ENCODE assay signal across 10 cellular contexts in genomic region chr10:44979281-44980181, GRCh38. TPM values are rescaled to one million over a fixed set of nuclear protein-coding genes. Genes with fewer than 3 reads are reported as not detected.
DNase-seq lines count a peak whose midpoint lies in the region; ATAC-seq and TF ChIP-seq lines count a peak whose summit lies in the region.
"Had no signal": no experiment of that assay in that cellular context is flagged by ENCODE, and none has a peak within 500 bp of the region (broad histone marks: within the 10 kb centered on the region; RNA-seq: fewer than 3 reads in every experiment).

No MANE protein-coding gene starts in this region.

- no peak overlapping the region for H3K4me3 ChIP-seq in CD4-positive, CD25-positive, alpha-beta regulatory T cell (ENCODE audit: low read depth, low read length)
- peak overlapping the region; percentile 90 for H3K4me3 ChIP-seq in psoas muscle

- no peaks in the 10 kb centered on the region for H3K36me3 Mint-ChIP-seq in CD4-positive, CD25-positive, alpha-beta regulatory T cell

- ATAC-seq in CD4-positive, CD25-positive, alpha-beta regulatory T cell (ENCODE audit: low read depth in 2 of 2): no peak
- ATAC-seq in left ventricle myocardium superior: no peak
- peak in 2 of 4 donors; percentile 8 to 13 for ATAC-seq in psoas muscle
- no peak for ATAC-seq in esophagus mucosa
- ATAC-seq: activated T-cell treated with anti-CD3 and anti-CD28 coated beads, Interleukin-2, amount 50 U/mL, for 72 hours had no signal

- H3K27me3 ChIP-seq in CD4-positive, CD25-positive, alpha-beta regulatory T cell (ENCODE audit: control insufficient read depth, insufficient read depth, low read length): no peaks in the 10 kb centered on the region
- H3K27me3 ChIP-seq in psoas muscle (ENCODE audit: insufficient read depth in 3 of 3, low read length in 2 of 3): no peaks in the 10 kb centered on the region

- H3K27ac Mint-ChIP-seq in CD4-positive, CD25-positive, alpha-beta regulatory T cell: peak overlapping the region in 2 of 3 donors; percentile 20 to 56
- H3K27ac Mint-ChIP-seq: activated T-cell treated with anti-CD3 and anti-CD28 coated beads, Interleukin-2, amount 50 U/mL, for 72 hours had no signal

- no peaks in the 10 kb centered on the region for H3K36me3 ChIP-seq in CD4-positive, CD25-positive, alpha-beta regulatory T cell (ENCODE audit: control insufficient read depth, insufficient read depth, low read length)
- peaks cover 0 to 8% of the 10 kb centered on the region in 2 donors for H3K36me3 ChIP-seq in psoas muscle (ENCODE audit: insufficient read depth in 1 of 2, low read depth in 1 of 2)

- TF ChIP-seq CTCF in VCaP (conservative IDR thresholded peaks at IDR 0.05) (no peak), psoas muscle (IDR thresholded peaks at IDR 0.05) (no peak)

- H3K9me3 Mint-ChIP-seq in CD4-positive, CD25-positive, alpha-beta regulatory T cell: no peaks in the 10 kb centered on the region
- H3K9me3 Mint-ChIP-seq: activated T-cell treated with anti-CD3 and anti-CD28 coated beads, Interleukin-2, amount 50 U/mL, for 72 hours; stimulated activated naive B cell treated with anti-CD40 and anti-IgM and Interleukin-4, amounts not matched to agents 10 μg/mL and 1 μg/mL and 100 μg/mL, for 72 hours had no signal

- H3K4me1 ChIP-seq in CD4-positive, CD25-positive, alpha-beta regulatory T cell (ENCODE audit: control insufficient read depth, insufficient read depth, low read length, poor library complexity, severe bottlenecking): peaks cover 6% of the 10 kb centered on the region
- H3K4me1 ChIP-seq in psoas muscle: peaks cover 76% of the 10 kb centered on the region

- 54 to 75% (median 65%) methylated on average over 13 of the region's 13 CpGs for WGBS in psoas muscle, 3 donors

- H3K9me3 ChIP-seq in CD4-positive, CD25-positive, alpha-beta regulatory T cell (ENCODE audit: control insufficient read depth in 2 of 2, low read length in 2 of 2): no peaks in the 10 kb centered on the region
- no peaks in the 10 kb centered on the region for H3K9me3 ChIP-seq in psoas muscle

- peaks cover 0 to 10% (median 0%) of the 10 kb centered on the region in 4 donors for H3K4me1 Mint-ChIP-seq in CD4-positive, CD25-positive, alpha-beta regulatory T cell

- intact Hi-C loops in left ventricle myocardium superior (cut with micrococcal nuclease) (loop anchor here (5.0 kb wide), 1 partner anchor 47 kb away; no protein-coding TSS in a partner anchor), psoas muscle (cut with DNase I) (loop anchor here in 1 of 2 donors (2.0 kb wide), 1 partner anchor 19 kb away; no protein-coding TSS in a partner anchor)

- no peak overlapping the region for H3K27ac ChIP-seq in CD4-positive, CD25-positive, alpha-beta regulatory T cell (ENCODE audit: insufficient read depth, low read length, poor library complexity, severe bottlenecking)
- H3K27ac ChIP-seq in VCaP: peak overlapping the region; percentile 66
- H3K27ac ChIP-seq in psoas muscle: peak overlapping the region; percentile 96

- DNase-seq in CD4-positive, CD25-positive, alpha-beta regulatory T cell: no peak
- DNase-seq in left ventricle myocardium superior (peak; percentile 33), psoas muscle (peak in 1 of 2 donors; percentile 66), GM03348 (ENCODE audit: low spot score) (no peak), RKO (ENCODE audit: low spot score) (no peak)
- DNase-seq in activated CD8-positive, alpha-beta memory T cell treated with anti-CD3 and anti-CD28 coated beads, Interleukin-2, amount 50 U/mL, for 4 hours: no peak
- DNase-seq: stimulated activated naive B cell treated with anti-CD40 and anti-IgM and Interleukin-4, amounts not matched to agents 10 μg/mL and 1 μg/mL and 100 μg/mL, for 72 hours had no signal

- no peak overlapping the region for H3K4me3 Mint-ChIP-seq in CD4-positive, CD25-positive, alpha-beta regulatory T cell
- H3K4me3 Mint-ChIP-seq: activated T-cell treated with anti-CD3 and anti-CD28 coated beads, Interleukin-2, amount 50 U/mL, for 72 hours; stimulated activated naive B cell treated with anti-CD40 and anti-IgM and Interleukin-4, amounts not matched to agents 10 μg/mL and 1 μg/mL and 100 μg/mL, for 72 hours had no signal

- peaks cover 5% of the 10 kb centered on the region for H3K27me3 Mint-ChIP-seq in CD4-positive, CD25-positive, alpha-beta regulatory T cell

RNA-seq across cellular contexts. Expression of gene DEPP1, which starts 0.9 kb away (rescaled TPM):
- 0.44 TPM for total RNA-seq in CD4-positive, CD25-positive, alpha-beta regulatory T cell
- polyA plus RNA-seq in CD4-positive, CD25-positive, alpha-beta regulatory T cell: not detected
- 32.2 TPM for total RNA-seq in left ventricle myocardium superior
- total RNA-seq in psoas muscle: 10 to 100 TPM; 28.2 to 37.4 (median 36.8) TPM
- 100 to 1,000 TPM in 1 of 3 donors, 10 to 100 TPM in 2; 53.6 to 102 (median 79.3) TPM for polyA plus RNA-seq in psoas muscle
- 3.3 TPM for total RNA-seq in esophagus mucosa

RNA-seq across cellular contexts. Expression of gene RASSF4, which starts 19.9 kb away (rescaled TPM):
- total RNA-seq in CD4-positive, CD25-positive, alpha-beta regulatory T cell: 1.3 TPM
- polyA plus RNA-seq in CD4-positive, CD25-positive, alpha-beta regulatory T cell: under 1 TPM in 3 of 4 donors, not detected in 1; 0.37 to 0.67 (median 0.39) TPM
- total RNA-seq in left ventricle myocardium superior (93.5 TPM), psoas muscle (10 to 100 TPM; 15.2 to 44.0 (median 30.5) TPM), esophagus mucosa (2.3 TPM)
- polyA plus RNA-seq in psoas muscle: 10 to 100 TPM; 11.1 to 18.9 (median 17.0) TPM

RNA-seq across cellular contexts. Expression of gene ZNF22, which starts 21.2 kb away (rescaled TPM):
- total RNA-seq in CD4-positive, CD25-positive, alpha-beta regulatory T cell: 10.7 TPM
- polyA plus RNA-seq in CD4-positive, CD25-positive, alpha-beta regulatory T cell: 10 to 100 TPM; 19.8 to 30.0 (median 25.6) TPM
- 12.6 TPM for total RNA-seq in left ventricle myocardium superior
- 10 to 100 TPM; 11.2 to 15.9 (median 14.3) TPM for total RNA-seq in psoas muscle
- 10 to 100 TPM in 1 of 3 donors, 1 to 10 TPM in 2; 5.9 to 12.8 (median 8.1) TPM for polyA plus RNA-seq in psoas muscle
- total RNA-seq in esophagus mucosa: 7.0 TPM
